1 cellular context compared by ENCODE assay signal in genomic region chr4:51960486-51960885, GRCh38.
TF ChIP-seq lines count a peak whose summit lies in the region.

No MANE protein-coding gene starts in this region.

TF ChIP-seq in HepG2, 621 proteins besides CTCF, POLR2A, EP300 and RAD21 (continued from another document):
- no peak for TF ChIP-seq STAT6 (CRISPR knock-in tag; IDR thresholded peaks at IDR 0.05; ENCODE audit: borderline replicate concordance)
- no peak for TF ChIP-seq MBD4 (IDR thresholded peaks at IDR 0.05; ENCODE audit: borderline replicate concordance, low read length)
- TF ChIP-seq MXD4 (CRISPR knock-in tag; IDR thresholded peaks at IDR 0.05): no peak
- TF ChIP-seq SATB2 (CRISPR knock-in tag; IDR thresholded peaks at IDR 0.05): no peak
- no peak for TF ChIP-seq MIER3 (CRISPR knock-in tag; IDR thresholded peaks at IDR 0.05; ENCODE audit: borderline replicate concordance)
